ENCODE assay signal across 32 cellular contexts in genomic region chr10:97844672-97845071, GRCh38. TPM values are rescaled to one million over a fixed set of nuclear protein-coding genes. Genes with fewer than 3 reads are reported as not detected.
"Had no signal": no experiment of that assay in that cellular context is flagged by ENCODE, and none has a peak within 500 bp of the region (broad histone marks: within the 10 kb centered on the region; RNA-seq: fewer than 3 reads in every experiment).

No MANE protein-coding gene starts in this region.

- H3K9me3 ChIP-seq: left lung, lower lobe of right lung, neutrophil, ovary, right atrium auricular region, right lobe of liver, tibial nerve, uterus had no signal

- H3K36me3 Mint-ChIP-seq: immature natural killer cell; mesothelial cell of epicardium; naive B cell; natural killer cell; neural progenitor cell; stimulated activated memory B cell treated with anti-CD40 and anti-IgM and Interleukin-4, amounts not matched to agents 10 μg/mL and 1 μg/mL and 100 μg/mL, for 72 hours; type B pancreatic cell had no signal

- H3K27me3 Mint-ChIP-seq: stimulated activated naive CD8-positive, alpha-beta T cell treated with anti-CD3 and anti-CD28 coated beads, Interleukin-15, amount 100 ng/mL, for 72 hours had no signal

- H3K4me3 ChIP-seq: left lung, lower lobe of right lung, neural progenitor cell, ovary, right atrium auricular region, right lobe of liver, smooth muscle cell, tibial nerve, uterus had no signal

- H3K36me3 ChIP-seq: left lung, lower lobe of right lung, neural progenitor cell, neutrophil, ovary, right atrium auricular region, right lobe of liver, tibial nerve, uterus had no signal

- H3K9me3 Mint-ChIP-seq: mesothelial cell of epicardium; stimulated activated memory B cell treated with anti-CD40 and anti-IgM and Interleukin-4, amounts not matched to agents 10 μg/mL and 1 μg/mL and 100 μg/mL, for 72 hours; stimulated activated naive CD8-positive, alpha-beta T cell treated with anti-CD3 and anti-CD28 coated beads, Interleukin-15, amount 100 ng/mL, for 72 hours; type B pancreatic cell had no signal

- H3K27ac Mint-ChIP-seq: immature natural killer cell; mesothelial cell of epicardium; naive B cell; natural killer cell; nephron progenitor cell; neural progenitor cell; progenitor cell of endocrine pancreas; stimulated activated memory B cell treated with anti-CD40 and anti-IgM and Interleukin-4, amounts not matched to agents 10 μg/mL and 1 μg/mL and 100 μg/mL, for 72 hours; stimulated activated naive CD8-positive, alpha-beta T cell treated with anti-CD3 and anti-CD28 coated beads, Interleukin-15, amount 100 ng/mL, for 72 hours; type B pancreatic cell had no signal

- H3K4me3 Mint-ChIP-seq: immature natural killer cell; mesothelial cell of epicardium; naive B cell; natural killer cell; nephron progenitor cell; neural progenitor cell; stimulated activated memory B cell treated with anti-CD40 and anti-IgM and Interleukin-4, amounts not matched to agents 10 μg/mL and 1 μg/mL and 100 μg/mL, for 72 hours; stimulated activated naive CD8-positive, alpha-beta T cell treated with anti-CD3 and anti-CD28 coated beads, Interleukin-15, amount 100 ng/mL, for 72 hours; type B pancreatic cell had no signal

- ATAC-seq: left colon; left lung; lower lobe of right lung; natural killer cell; right lobe of liver; stimulated activated memory B cell treated with anti-CD40 and anti-IgM and Interleukin-4, amounts not matched to agents 10 μg/mL and 1 μg/mL and 100 μg/mL, for 72 hours; stimulated activated naive CD8-positive, alpha-beta T cell treated with anti-CD3 and anti-CD28 coated beads, Interleukin-15, amount 100 ng/mL, for 72 hours had no signal

- H3K27ac ChIP-seq: left lung, lower lobe of right lung, neural progenitor cell, neutrophil, ovary, right atrium auricular region, right lobe of liver, tibial nerve, uterus had no signal

- DNase-seq: hypothalamus; immature natural killer cell; kidney; left colon; left lung; lower lobe of right lung; mammary epithelial cell; mesenchymal stem cell; naive B cell; natural killer cell; nephron progenitor cell; occipital lobe; ovary; right lobe of liver; stimulated activated CD4-positive, alpha-beta T cell treated with anti-CD3 and anti-CD28 coated beads, Interleukin-1b, Interleukin-23, amount 100 ng/mL, for 48 hours; stimulated activated CD4-positive, alpha-beta T cell treated with anti-CD3 and anti-CD28 coated beads, Interleukin-2, amount 100 ng/mL, for 48 hours; stimulated activated CD4-positive, alpha-beta T cell treated with anti-CD3 and anti-CD28 coated beads, Interleukin-4, amount 100 ng/mL, for 4 hours; stimulated activated CD8-positive, alpha-beta memory T cell treated with anti-CD3 and anti-CD28 coated beads, Interleukin-4, amount 100 ng/mL, for 48 hours; stimulated activated naive CD4-positive, alpha-beta T cell treated with Interleukin-2 at 50 U/mL for 16 hours; stimulated activated naive CD8-positive, alpha-beta T cell treated with anti-CD3 and anti-CD28 coated beads, Interleukin-15, amount 100 ng/mL, for 72 hours; substantia nigra; uterus had no signal

- H3K4me1 ChIP-seq: neural progenitor cell, right lobe of liver had no signal

RNA-seq across cellular contexts. Expression of gene GOLGA7B, which starts 5.0 kb away (rescaled TPM):
- total RNA-seq: skeletal muscle tissue, smooth muscle cell had no signal
